ENCODE assay signal across 2 cellular contexts in genomic region chr5:135834639-135835529, GRCh38.
TF ChIP-seq lines count a peak whose summit lies in the region.

Gene SLC25A48 (plus strand): TSS chr5:135834663. CDS start chr5:135834848, 185 bp downstream.

TF ChIP-seq in SK-N-SH, 30 proteins besides CTCF, POLR2A, EP300 and RAD21 (continued from another document):
- TF ChIP-seq ZBTB33 (IDR thresholded peaks at IDR 0.05; ENCODE audit: borderline replicate concordance, low read depth) (no peak), REST (IDR thresholded peaks at IDR 0.05; ENCODE audit: low read depth, low read length) (no peak), FOSL2 (IDR thresholded peaks at IDR 0.05; ENCODE audit: borderline replicate concordance, low read depth) (no peak), TEAD4 (IDR thresholded peaks at IDR 0.05; ENCODE audit: borderline replicate concordance, insufficient read depth) (no peak), RXRA (IDR thresholded peaks at IDR 0.05; ENCODE audit: borderline replicate concordance, low read depth) (no peak), RCOR1 (IDR thresholded peaks at IDR 0.05; ENCODE audit: low read length) (no peak), POLR2AphosphoS5 (IDR thresholded peaks at IDR 0.05; ENCODE audit: low read depth, low read length) (no peak), PBX3 (IDR thresholded peaks at IDR 0.05) (no peak), CHD2 (IDR thresholded peaks at IDR 0.05; ENCODE audit: low read length, partially characterized antibody) (no peak), NRF1 (IDR thresholded peaks at IDR 0.05; ENCODE audit: low read depth, low read length) (no peak), JUND (IDR thresholded peaks at IDR 0.05) (no peak), TCF12 (IDR thresholded peaks at IDR 0.05) (no peak), SMC3 (IDR thresholded peaks at IDR 0.05; ENCODE audit: low read depth, low read length) (no peak)
- TF ChIP-seq, protein P1, sequence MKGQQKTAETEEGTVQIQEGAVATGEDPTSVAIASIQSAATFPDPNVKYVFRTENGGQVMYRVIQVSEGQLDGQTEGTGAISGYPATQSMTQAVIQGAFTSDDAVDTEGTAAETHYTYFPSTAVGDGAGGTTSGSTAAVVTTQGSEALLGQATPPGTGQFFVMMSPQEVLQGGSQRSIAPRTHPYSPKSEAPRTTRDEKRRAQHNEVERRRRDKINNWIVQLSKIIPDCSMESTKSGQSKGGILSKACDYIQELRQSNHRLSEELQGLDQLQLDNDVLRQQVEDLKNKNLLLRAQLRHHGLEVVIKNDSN (IDR thresholded peaks at IDR 0.05; ENCODE audit: borderline replicate concordance, low read depth), result no peak

TF ChIP-seq in SK-N-SH treated with all-trans-retinoic acid at 6 μM for 48 hours, 23 proteins besides CTCF, POLR2A, EP300 and RAD21 (continued from another document):
- TF ChIP-seq ARNTL (CRISPR knock-in tag; IDR thresholded peaks at IDR 0.05; ENCODE audit: borderline replicate concordance, low read depth), result no peak
- no peak for TF ChIP-seq SNAI2 (CRISPR knock-in tag; IDR thresholded peaks at IDR 0.05)
- no peak for TF ChIP-seq RARB (CRISPR knock-in tag; IDR thresholded peaks at IDR 0.05)
- TF ChIP-seq ZC3H10 (CRISPR knock-in tag; IDR thresholded peaks at IDR 0.05), result no peak
- TF ChIP-seq, protein P2, sequence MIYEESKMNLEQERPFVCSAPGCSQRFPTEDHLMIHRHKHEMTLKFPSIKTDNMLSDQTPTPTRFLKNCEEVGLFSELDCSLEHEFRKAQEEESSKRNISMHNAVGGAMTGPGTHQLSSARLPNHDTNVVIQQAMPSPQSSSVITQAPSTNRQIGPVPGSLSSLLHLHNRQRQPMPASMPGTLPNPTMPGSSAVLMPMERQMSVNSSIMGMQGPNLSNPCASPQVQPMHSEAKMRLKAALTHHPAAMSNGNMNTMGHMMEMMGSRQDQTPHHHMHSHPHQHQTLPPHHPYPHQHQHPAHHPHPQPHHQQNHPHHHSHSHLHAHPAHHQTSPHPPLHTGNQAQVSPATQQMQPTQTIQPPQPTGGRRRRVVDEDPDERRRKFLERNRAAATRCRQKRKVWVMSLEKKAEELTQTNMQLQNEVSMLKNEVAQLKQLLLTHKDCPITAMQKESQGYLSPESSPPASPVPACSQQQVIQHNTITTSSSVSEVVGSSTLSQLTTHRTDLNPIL (CRISPR knock-in tag; IDR thresholded peaks at IDR 0.05; ENCODE audit: low read depth), result no peak
- no peak for TF ChIP-seq CSDC2 (CRISPR knock-in tag; IDR thresholded peaks at IDR 0.05)
- TF ChIP-seq GLIS3 (CRISPR knock-in tag; IDR thresholded peaks at IDR 0.05), result no peak
- TF ChIP-seq ZFP30 (CRISPR knock-in tag; IDR thresholded peaks at IDR 0.05), result no peak
- TF ChIP-seq ZNF565 (CRISPR knock-in tag; conservative IDR thresholded peaks at IDR 0.05; ENCODE audit: low read depth), result no peak
